ENCODE assay signal across 1 cellular context in the genomic region with DNA sequence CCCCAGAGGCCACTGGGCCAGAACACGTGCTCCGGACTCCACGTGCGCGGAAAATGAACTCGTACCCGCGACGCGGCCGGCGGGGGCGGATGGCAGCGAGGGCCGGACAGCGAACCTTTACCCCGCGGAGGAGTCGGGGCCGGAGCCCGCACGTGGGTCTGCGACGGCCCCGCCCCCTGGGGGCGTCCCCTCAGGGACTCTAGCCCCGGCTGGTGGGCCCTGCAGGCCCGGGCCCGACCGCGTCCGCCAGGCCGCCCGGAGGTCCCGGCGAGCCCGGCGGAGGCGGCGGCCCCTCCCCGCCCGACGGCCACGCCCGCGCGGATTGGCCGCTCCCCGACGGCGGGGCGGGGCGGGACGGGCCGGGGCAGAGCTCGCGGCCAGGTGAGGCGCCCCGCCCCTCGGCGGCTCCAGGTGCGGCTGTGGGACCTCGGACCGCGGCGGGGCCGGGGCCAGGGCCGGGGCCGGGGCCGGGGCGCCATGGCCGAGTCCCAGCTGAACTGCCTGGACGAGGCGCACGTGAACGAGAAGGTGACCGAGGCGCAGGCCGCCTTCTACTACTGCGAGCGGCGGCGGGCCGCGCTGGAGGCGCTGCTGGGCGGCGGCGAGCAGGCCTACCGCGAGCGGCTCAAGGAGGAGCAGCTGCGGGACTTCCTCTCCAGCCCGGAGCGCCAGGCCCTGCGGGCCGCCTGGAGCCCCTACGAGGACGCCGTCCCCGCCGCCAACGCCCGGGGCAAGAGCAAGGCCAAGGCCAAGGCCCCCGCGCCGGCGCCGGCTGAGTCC.
TF ChIP-seq lines count a peak whose summit lies in the region.

A gene (plus strand): TSS at position 389 of the 780 bp plus-strand sequence. CDS start 89 bp downstream, at position 478.

TF ChIP-seq in SK-N-SH, 30 proteins besides CTCF, POLR2A, EP300 and RAD21:
- TF ChIP-seq, protein P1, sequence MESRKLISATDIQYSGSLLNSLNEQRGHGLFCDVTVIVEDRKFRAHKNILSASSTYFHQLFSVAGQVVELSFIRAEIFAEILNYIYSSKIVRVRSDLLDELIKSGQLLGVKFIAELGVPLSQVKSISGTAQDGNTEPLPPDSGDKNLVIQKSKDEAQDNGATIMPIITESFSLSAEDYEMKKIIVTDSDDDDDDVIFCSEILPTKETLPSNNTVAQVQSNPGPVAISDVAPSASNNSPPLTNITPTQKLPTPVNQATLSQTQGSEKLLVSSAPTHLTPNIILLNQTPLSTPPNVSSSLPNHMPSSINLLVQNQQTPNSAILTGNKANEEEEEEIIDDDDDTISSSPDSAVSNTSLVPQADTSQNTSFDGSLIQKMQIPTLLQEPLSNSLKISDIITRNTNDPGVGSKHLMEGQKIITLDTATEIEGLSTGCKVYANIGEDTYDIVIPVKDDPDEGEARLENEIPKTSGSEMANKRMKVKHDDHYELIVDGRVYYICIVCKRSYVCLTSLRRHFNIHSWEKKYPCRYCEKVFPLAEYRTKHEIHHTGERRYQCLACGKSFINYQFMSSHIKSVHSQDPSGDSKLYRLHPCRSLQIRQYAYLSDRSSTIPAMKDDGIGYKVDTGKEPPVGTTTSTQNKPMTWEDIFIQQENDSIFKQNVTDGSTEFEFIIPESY (IDR thresholded peaks at IDR 0.05; ENCODE audit: borderline replicate concordance, low read depth): no peak
- no peak for TF ChIP-seq TEAD4 (IDR thresholded peaks at IDR 0.05; ENCODE audit: borderline replicate concordance, insufficient read depth)
- TF ChIP-seq FOXM1 (IDR thresholded peaks at IDR 0.05; ENCODE audit: low read depth): no peak
- TF ChIP-seq, protein P2, sequence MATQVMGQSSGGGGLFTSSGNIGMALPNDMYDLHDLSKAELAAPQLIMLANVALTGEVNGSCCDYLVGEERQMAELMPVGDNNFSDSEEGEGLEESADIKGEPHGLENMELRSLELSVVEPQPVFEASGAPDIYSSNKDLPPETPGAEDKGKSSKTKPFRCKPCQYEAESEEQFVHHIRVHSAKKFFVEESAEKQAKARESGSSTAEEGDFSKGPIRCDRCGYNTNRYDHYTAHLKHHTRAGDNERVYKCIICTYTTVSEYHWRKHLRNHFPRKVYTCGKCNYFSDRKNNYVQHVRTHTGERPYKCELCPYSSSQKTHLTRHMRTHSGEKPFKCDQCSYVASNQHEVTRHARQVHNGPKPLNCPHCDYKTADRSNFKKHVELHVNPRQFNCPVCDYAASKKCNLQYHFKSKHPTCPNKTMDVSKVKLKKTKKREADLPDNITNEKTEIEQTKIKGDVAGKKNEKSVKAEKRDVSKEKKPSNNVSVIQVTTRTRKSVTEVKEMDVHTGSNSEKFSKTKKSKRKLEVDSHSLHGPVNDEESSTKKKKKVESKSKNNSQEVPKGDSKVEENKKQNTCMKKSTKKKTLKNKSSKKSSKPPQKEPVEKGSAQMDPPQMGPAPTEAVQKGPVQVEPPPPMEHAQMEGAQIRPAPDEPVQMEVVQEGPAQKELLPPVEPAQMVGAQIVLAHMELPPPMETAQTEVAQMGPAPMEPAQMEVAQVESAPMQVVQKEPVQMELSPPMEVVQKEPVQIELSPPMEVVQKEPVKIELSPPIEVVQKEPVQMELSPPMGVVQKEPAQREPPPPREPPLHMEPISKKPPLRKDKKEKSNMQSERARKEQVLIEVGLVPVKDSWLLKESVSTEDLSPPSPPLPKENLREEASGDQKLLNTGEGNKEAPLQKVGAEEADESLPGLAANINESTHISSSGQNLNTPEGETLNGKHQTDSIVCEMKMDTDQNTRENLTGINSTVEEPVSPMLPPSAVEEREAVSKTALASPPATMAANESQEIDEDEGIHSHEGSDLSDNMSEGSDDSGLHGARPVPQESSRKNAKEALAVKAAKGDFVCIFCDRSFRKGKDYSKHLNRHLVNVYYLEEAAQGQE (IDR thresholded peaks at IDR 0.05; ENCODE audit: low read depth, low read length): no peak
- TF ChIP-seq, protein P3, sequence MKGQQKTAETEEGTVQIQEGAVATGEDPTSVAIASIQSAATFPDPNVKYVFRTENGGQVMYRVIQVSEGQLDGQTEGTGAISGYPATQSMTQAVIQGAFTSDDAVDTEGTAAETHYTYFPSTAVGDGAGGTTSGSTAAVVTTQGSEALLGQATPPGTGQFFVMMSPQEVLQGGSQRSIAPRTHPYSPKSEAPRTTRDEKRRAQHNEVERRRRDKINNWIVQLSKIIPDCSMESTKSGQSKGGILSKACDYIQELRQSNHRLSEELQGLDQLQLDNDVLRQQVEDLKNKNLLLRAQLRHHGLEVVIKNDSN (IDR thresholded peaks at IDR 0.05; ENCODE audit: borderline replicate concordance, low read depth): no peak
- TF ChIP-seq, protein P4, sequence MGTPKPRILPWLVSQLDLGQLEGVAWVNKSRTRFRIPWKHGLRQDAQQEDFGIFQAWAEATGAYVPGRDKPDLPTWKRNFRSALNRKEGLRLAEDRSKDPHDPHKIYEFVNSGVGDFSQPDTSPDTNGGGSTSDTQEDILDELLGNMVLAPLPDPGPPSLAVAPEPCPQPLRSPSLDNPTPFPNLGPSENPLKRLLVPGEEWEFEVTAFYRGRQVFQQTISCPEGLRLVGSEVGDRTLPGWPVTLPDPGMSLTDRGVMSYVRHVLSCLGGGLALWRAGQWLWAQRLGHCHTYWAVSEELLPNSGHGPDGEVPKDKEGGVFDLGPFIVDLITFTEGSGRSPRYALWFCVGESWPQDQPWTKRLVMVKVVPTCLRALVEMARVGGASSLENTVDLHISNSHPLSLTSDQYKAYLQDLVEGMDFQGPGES (IDR thresholded peaks at IDR 0.05; ENCODE audit: low read depth, low read length): no peak
- TF ChIP-seq NFIC (IDR thresholded peaks at IDR 0.05; ENCODE audit: borderline replicate concordance): no peak
- TF ChIP-seq FOXJ3 (CRISPR knock-in tag; IDR thresholded peaks at IDR 0.05): no peak
- TF ChIP-seq GATA2 (CRISPR knock-in tag; IDR thresholded peaks at IDR 0.05): no peak
